In genomic region chr7:133561361-133561760, GRCh38 we compare ENCODE assay signal across 14 cellular contexts.
DNase-seq lines count a peak whose midpoint lies in the region; ATAC-seq and TF ChIP-seq lines count a peak whose summit lies in the region.
"Had no signal": no experiment of that assay in that cellular context is flagged by ENCODE, and none has a peak within 500 bp of the region (broad histone marks: within the 10 kb centered on the region; RNA-seq: fewer than 3 reads in every experiment).

No MANE protein-coding gene starts in this region.

- H4K5ac ChIP-seq in IMR-90 (ENCODE audit: low read depth, low read length): no peak overlapping the region

- H3K4me2 ChIP-seq in IMR-90 (ENCODE audit: low read depth, low read length) (no peak overlapping the region), mesenchymal stem cell (ENCODE audit: low read length, poor library complexity, severe bottlenecking) (no peak overlapping the region)

- 0 out of 2 replicates have a peak overlapping the region, but pooled peaks have one; percentile 11 for H3K4ac ChIP-seq in IMR-90 (ENCODE audit: low read depth, low read length)
- no peak overlapping the region for H3K4ac ChIP-seq in mesenchymal stem cell (ENCODE audit: low read depth in 1 of 2, low read length in 2 of 2)

- TF ChIP-seq CTCF in IMR-90 (conservative IDR thresholded peaks at IDR 0.05; ENCODE audit: low read depth, low read length): no peak
- TF ChIP-seq CTCF in choroid plexus epithelial cell (conservative IDR thresholded peaks at IDR 0.05; ENCODE audit: low read depth, low read length): no peak
- TF ChIP-seq CTCF in CD8-positive, alpha-beta T cell (IDR thresholded peaks at IDR 0.05): no peak

- H2AFZ ChIP-seq in IMR-90 (replicated peaks; ENCODE audit: low read length, poor library complexity) (no peak overlapping the region), mesenchymal stem cell (ENCODE audit: low read depth, low read length) (no peak overlapping the region)

- H3K79me1 ChIP-seq in IMR-90 (ENCODE audit: low read depth in 1 of 2, low read length in 2 of 2) (peaks cover 3 to 19% of the 10 kb centered on the region in 2 experiments; a peak in 2 of 4 replicates), mesenchymal stem cell (replicated peaks; ENCODE audit: low read length, poor library complexity, severe bottlenecking) (peaks cover 18% of the 10 kb centered on the region)

- H3K27me3 Mint-ChIP-seq in CD8-positive, alpha-beta T cell (ENCODE audit: low read depth): no peaks in the 10 kb centered on the region
- H3K27me3 Mint-ChIP-seq: B cell; CD4-positive, alpha-beta T cell had no signal

- H3K9ac ChIP-seq in IMR-90 (ENCODE audit: low read depth, low read length) (no peak overlapping the region), mesenchymal stem cell (ENCODE audit: low read length) (no peak overlapping the region)

- H2BK5ac ChIP-seq in IMR-90 (ENCODE audit: low read depth, low read length, poor library complexity, severe bottlenecking) (no peak overlapping the region), mesenchymal stem cell (ENCODE audit: low read depth, low read length, poor library complexity, severe bottlenecking) (no peak overlapping the region)

- no CpG with 5 or more reads among the region's 3 CpGs for WGBS in IMR-90 (ENCODE audit: extremely low coverage in 2 of 2, insufficient read length in 1 of 2), 2 experiments
- WGBS in mesenchymal stem cell: 100% methylated on average over 1 of the region's 3 CpGs

- in situ Hi-C loops in IMR-90 (cut with MboI; ENCODE audit: low sequenced_read_pairs): no loop called here

- H3K27ac ChIP-seq in IMR-90 (ENCODE audit: insufficient read depth, low read length) (no peak overlapping the region), mesenchymal stem cell (ENCODE audit: low read length, poor library complexity, severe bottlenecking) (no peak overlapping the region)
- no peak overlapping the region for H3K27ac ChIP-seq in CD8-positive, alpha-beta T cell (ENCODE audit: low read depth, low read length)

- no peak for TF ChIP-seq POLR2A in IMR-90 (IDR thresholded peaks at IDR 0.05; ENCODE audit: low read depth, low read length)

- no peak overlapping the region for H2AK9ac ChIP-seq in IMR-90 (replicated peaks; ENCODE audit: low read depth, low read length, poor library complexity)

- H3K4me1 ChIP-seq in IMR-90 (ENCODE audit: control insufficient read depth, insufficient read depth, low read length): peaks cover 6% of the 10 kb centered on the region
- H3K4me1 ChIP-seq in mesenchymal stem cell (ENCODE audit: control insufficient read depth, insufficient read depth, low read depth, low read length): peaks cover 4% of the 10 kb centered on the region
- H3K4me1 ChIP-seq in CD8-positive, alpha-beta T cell (ENCODE audit: insufficient read depth, low read length): no peaks in the 10 kb centered on the region

- no peak overlapping the region for H3K18ac ChIP-seq in IMR-90 (ENCODE audit: low read depth, low read length)
- no peak overlapping the region for H3K18ac ChIP-seq in mesenchymal stem cell (ENCODE audit: low read depth in 1 of 2, low read length in 2 of 2)

- no peak overlapping the region for H3K4me3 Mint-ChIP-seq in CD8-positive, alpha-beta T cell
- H3K4me3 Mint-ChIP-seq: B cell; CD4-positive, alpha-beta T cell had no signal

- no peak for TF ChIP-seq RAD21 in IMR-90 (IDR thresholded peaks at IDR 0.05; ENCODE audit: low read length)

- H4K8ac ChIP-seq in IMR-90 (ENCODE audit: low read depth in 2 of 2, low read length in 2 of 2) (no peak overlapping the region), mesenchymal stem cell (ENCODE audit: low read length) (no peak overlapping the region)

- ATAC-seq in IMR-90 (ENCODE audit: low read depth) (peak; percentile 46), GM19023 (IDR thresholded peaks at IDR 0.05; ENCODE audit: unreplicated experiment) (no peak)
- no peak for ATAC-seq in CD8-positive, alpha-beta T cell

- H3K4me1 Mint-ChIP-seq in CD8-positive, alpha-beta T cell (ENCODE audit: low read depth): peaks cover 3% of the 10 kb centered on the region
- H3K4me1 Mint-ChIP-seq: B cell had no signal

- H4K20me1 ChIP-seq in IMR-90 (ENCODE audit: insufficient read depth, low read length): peaks cover 2% of the 10 kb centered on the region; the same call in 1 of the 2 replicates

- DNase-seq in EL: peak; percentile 26
- peak; percentile 34 for DNase-seq in IMR-90
- DNase-seq in choroid plexus epithelial cell (ENCODE audit: low read depth): peak; percentile 46
- no peak for DNase-seq in mesenchymal stem cell
- no peak for DNase-seq in CD8-positive, alpha-beta T cell
- no peak for DNase-seq in posterior cingulate gyrus
- DNase-seq in T-helper 2 cell: no peak
- DNase-seq: C1 segment of cervical spinal cord; CD4-positive, alpha-beta T cell; DMS79; GDM1; H7 had no signal

- CTCF ChIA-PET in IMR-90 (lab: Yijun Ruan, JAX): interaction anchor here (0.6 kb wide), 1 partner anchor 286 kb away, joined by 3 read pairs; no protein-coding TSS in a partner anchor
- CTCF ChIA-PET in CD8-positive, alpha-beta T cell (lab: Charles Lee): interaction anchor here (0.6 kb wide), 1 partner anchor 100 kb away, joined by 4 read pairs; no protein-coding TSS in a partner anchor

- H3K36me3 ChIP-seq in IMR-90 (ENCODE audit: control insufficient read depth, insufficient read depth, low read length) (no peaks in the 10 kb centered on the region), mesenchymal stem cell (ENCODE audit: control insufficient read depth in 1 of 2, insufficient read depth in 2 of 2, low read depth in 1 of 2, low read length in 2 of 2) (no peaks in the 10 kb centered on the region)
- no peaks in the 10 kb centered on the region for H3K36me3 ChIP-seq in CD8-positive, alpha-beta T cell (ENCODE audit: insufficient read depth, low read length)

- no peak overlapping the region for H2BK15ac ChIP-seq in IMR-90 (ENCODE audit: low read depth, low read length)
- H2BK15ac ChIP-seq in mesenchymal stem cell (ENCODE audit: low read depth, poor library complexity, severe bottlenecking): peak overlapping the region; percentile 33

- no peak overlapping the region for H2BK12ac ChIP-seq in mesenchymal stem cell (ENCODE audit: low read length in 2 of 2)

- no peak overlapping the region for H3K56ac ChIP-seq in IMR-90 (ENCODE audit: extremely low read depth, insufficient read depth, low read length)

- H3K27me3 ChIP-seq in IMR-90 (ENCODE audit: control insufficient read depth, insufficient read depth, low read length) (no peaks in the 10 kb centered on the region), mesenchymal stem cell (ENCODE audit: control insufficient read depth in 1 of 2, insufficient read depth in 1 of 2, low read length in 2 of 2) (no peaks in the 10 kb centered on the region)
- H3K27me3 ChIP-seq in CD8-positive, alpha-beta T cell (ENCODE audit: insufficient read depth, low read length): no peaks in the 10 kb centered on the region

- peaks cover 4% of the 10 kb centered on the region; the same call in 1 of the 2 replicates for H3K9me1 ChIP-seq in IMR-90 (ENCODE audit: insufficient read depth, low read length)

- H3K23ac ChIP-seq in IMR-90 (ENCODE audit: low read depth, low read length): no peak overlapping the region
- H3K23ac ChIP-seq in mesenchymal stem cell (ENCODE audit: low read length in 2 of 2): no peak overlapping the region

- intact Hi-C loops in IMR-90 (cut with micrococcal nuclease): loop anchor here (10.0 kb wide), 1 partner anchor 293 kb away; no protein-coding TSS in a partner anchor
- intact Hi-C loops in CD8-positive, alpha-beta T cell (cut with DNase I, micrococcal nuclease): no loop called here
- intact Hi-C loops in posterior cingulate gyrus (cut with DNase I): no loop called here

- H2BK120ac ChIP-seq in IMR-90 (ENCODE audit: low read depth, low read length) (no peak overlapping the region), mesenchymal stem cell (ENCODE audit: low read depth, low read length) (no peak overlapping the region)

- 0 out of 2 replicates have a peak overlapping the region, but pooled peaks have one; percentile 26 for H3K14ac ChIP-seq in IMR-90 (replicated peaks; ENCODE audit: low read depth, low read length)
- H3K14ac ChIP-seq in mesenchymal stem cell (ENCODE audit: low read length in 2 of 2): no peak overlapping the region

- no peak overlapping the region for H3K27ac Mint-ChIP-seq in CD8-positive, alpha-beta T cell
- H3K27ac Mint-ChIP-seq: B cell; CD4-positive, alpha-beta T cell had no signal

- dilution Hi-C loops in IMR-90 (cut with HindIII; ENCODE audit: low sequenced_read_pairs, unreplicated experiment): no loop called here

- 0 out of 2 replicates have a peak overlapping the region, but pooled peaks have one; percentile 34 for H2AK5ac ChIP-seq in IMR-90 (ENCODE audit: low read depth, low read length)
- H2AK5ac ChIP-seq in mesenchymal stem cell (ENCODE audit: low read length, severe bottlenecking): no peak overlapping the region

- H2BK20ac ChIP-seq in IMR-90 (ENCODE audit: low read depth, low read length): no peak overlapping the region

- no TSS peak for BruUV-seq in IMR-90 (replicated peaks; lab: Mats Ljungman, UMichigan)

- peaks cover 4% of the 10 kb centered on the region for H3K9me3 Mint-ChIP-seq in CD8-positive, alpha-beta T cell

- H3K4me3 ChIP-seq in IMR-90 (ENCODE audit: insufficient read depth, low read depth, low read length) (no peak overlapping the region), choroid plexus epithelial cell (ENCODE audit: low read depth, low read length) (no peak overlapping the region), mesenchymal stem cell (ENCODE audit: insufficient read depth in 1 of 2, low read depth in 1 of 2, low read length in 2 of 2) (no peak overlapping the region)
- no peak overlapping the region for H3K4me3 ChIP-seq in CD8-positive, alpha-beta T cell (ENCODE audit: low read depth, low read length)

- H3K36me3 Mint-ChIP-seq in CD8-positive, alpha-beta T cell: peaks cover 14% of the 10 kb centered on the region

- no peak overlapping the region for H4K91ac ChIP-seq in IMR-90 (ENCODE audit: insufficient read depth, low read depth, low read length)
- no peak overlapping the region for H4K91ac ChIP-seq in mesenchymal stem cell (ENCODE audit: low read length)

- H3K9me3 ChIP-seq in IMR-90 (ENCODE audit: control insufficient read depth, insufficient read depth, low read length): no peaks in the 10 kb centered on the region
- no peaks in the 10 kb centered on the region for H3K9me3 ChIP-seq in mesenchymal stem cell (ENCODE audit: control insufficient read depth, low read length)
- no peaks in the 10 kb centered on the region for H3K9me3 ChIP-seq in CD8-positive, alpha-beta T cell (ENCODE audit: low read length)

- POLR2A ChIA-PET in IMR-90 (lab: Charles Lee; ENCODE audit: unreplicated experiment): no interaction called here
- POLR2A ChIA-PET in CD8-positive, alpha-beta T cell (lab: Charles Lee): no interaction called here

TF ChIP-seq in IMR-90, 13 proteins besides CTCF, POLR2A, EP300 and RAD21:
- TF ChIP-seq SMC3 (IDR thresholded peaks at IDR 0.05; ENCODE audit: low read depth, low read length) (no peak), RFX5 (IDR thresholded peaks at IDR 0.05; ENCODE audit: low read depth, low read length) (no peak), CEBPB (IDR thresholded peaks at IDR 0.05; ENCODE audit: low read depth, low read length) (peak; percentile 12; the same call in 1 of the 2 replicates)

Comparison
In these comparisons a context has a peak if more than half of its experiments do, and no peak if none do; other contexts are left out.
1. DNase-seq: peak in EL (single experiment), IMR-90 (single experiment) and choroid plexus epithelial cell (single experiment); none in mesenchymal stem cell (single experiment), CD8-positive, alpha-beta T cell (0 of 7), posterior cingulate gyrus (0 of 10) and T-helper 2 cell (0 of 5).